In the genomic region with DNA sequence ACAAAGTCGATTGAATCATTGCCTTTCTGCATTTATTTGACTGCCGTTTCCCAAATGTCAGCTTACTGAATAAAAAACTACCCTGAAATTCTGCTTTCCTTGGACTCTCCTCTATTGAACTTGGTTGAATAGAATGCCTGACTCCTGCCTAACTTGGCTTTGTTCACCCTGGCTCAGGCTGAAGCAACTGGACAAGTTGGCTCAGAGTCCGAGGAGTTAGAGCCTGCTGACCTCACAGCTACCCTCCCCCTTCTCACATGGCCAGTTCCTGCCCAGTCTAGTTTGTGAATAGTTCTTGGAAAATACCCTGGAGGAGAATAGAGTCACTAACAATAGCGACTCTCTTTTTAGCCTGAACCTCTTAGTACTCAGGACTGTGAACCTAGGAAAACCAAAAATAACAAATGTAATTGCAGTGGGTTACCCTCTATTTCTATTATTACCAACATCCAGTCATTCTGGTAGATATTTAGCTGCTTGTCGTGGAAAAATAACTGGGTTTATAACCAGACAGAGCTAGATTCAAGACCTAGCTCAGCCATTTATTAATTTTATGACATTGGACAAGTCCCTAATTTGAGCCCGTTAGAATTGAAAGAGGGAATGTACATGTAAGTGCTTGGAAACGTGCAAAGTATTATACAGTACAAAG, we compare ENCODE assay signal across 1 cellular context.
TF ChIP-seq lines count a peak whose summit lies in the region.

No MANE protein-coding gene starts in this region.

TF ChIP-seq in K562, 482 proteins besides CTCF, POLR2A, EP300 and RAD21 (continued from another document and continues in another):
- TF ChIP-seq, protein P1, sequence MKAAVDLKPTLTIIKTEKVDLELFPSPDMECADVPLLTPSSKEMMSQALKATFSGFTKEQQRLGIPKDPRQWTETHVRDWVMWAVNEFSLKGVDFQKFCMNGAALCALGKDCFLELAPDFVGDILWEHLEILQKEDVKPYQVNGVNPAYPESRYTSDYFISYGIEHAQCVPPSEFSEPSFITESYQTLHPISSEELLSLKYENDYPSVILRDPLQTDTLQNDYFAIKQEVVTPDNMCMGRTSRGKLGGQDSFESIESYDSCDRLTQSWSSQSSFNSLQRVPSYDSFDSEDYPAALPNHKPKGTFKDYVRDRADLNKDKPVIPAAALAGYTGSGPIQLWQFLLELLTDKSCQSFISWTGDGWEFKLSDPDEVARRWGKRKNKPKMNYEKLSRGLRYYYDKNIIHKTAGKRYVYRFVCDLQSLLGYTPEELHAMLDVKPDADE (conservative IDR thresholded peaks at IDR 0.05; ENCODE audit: control insufficient read depth, low read depth, low read length): no peak
- TF ChIP-seq, protein P2, sequence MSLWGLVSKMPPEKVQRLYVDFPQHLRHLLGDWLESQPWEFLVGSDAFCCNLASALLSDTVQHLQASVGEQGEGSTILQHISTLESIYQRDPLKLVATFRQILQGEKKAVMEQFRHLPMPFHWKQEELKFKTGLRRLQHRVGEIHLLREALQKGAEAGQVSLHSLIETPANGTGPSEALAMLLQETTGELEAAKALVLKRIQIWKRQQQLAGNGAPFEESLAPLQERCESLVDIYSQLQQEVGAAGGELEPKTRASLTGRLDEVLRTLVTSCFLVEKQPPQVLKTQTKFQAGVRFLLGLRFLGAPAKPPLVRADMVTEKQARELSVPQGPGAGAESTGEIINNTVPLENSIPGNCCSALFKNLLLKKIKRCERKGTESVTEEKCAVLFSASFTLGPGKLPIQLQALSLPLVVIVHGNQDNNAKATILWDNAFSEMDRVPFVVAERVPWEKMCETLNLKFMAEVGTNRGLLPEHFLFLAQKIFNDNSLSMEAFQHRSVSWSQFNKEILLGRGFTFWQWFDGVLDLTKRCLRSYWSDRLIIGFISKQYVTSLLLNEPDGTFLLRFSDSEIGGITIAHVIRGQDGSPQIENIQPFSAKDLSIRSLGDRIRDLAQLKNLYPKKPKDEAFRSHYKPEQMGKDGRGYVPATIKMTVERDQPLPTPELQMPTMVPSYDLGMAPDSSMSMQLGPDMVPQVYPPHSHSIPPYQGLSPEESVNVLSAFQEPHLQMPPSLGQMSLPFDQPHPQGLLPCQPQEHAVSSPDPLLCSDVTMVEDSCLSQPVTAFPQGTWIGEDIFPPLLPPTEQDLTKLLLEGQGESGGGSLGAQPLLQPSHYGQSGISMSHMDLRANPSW (CRISPR knock-in tag; IDR thresholded peaks at IDR 0.05): no peak
- TF ChIP-seq, protein P3, sequence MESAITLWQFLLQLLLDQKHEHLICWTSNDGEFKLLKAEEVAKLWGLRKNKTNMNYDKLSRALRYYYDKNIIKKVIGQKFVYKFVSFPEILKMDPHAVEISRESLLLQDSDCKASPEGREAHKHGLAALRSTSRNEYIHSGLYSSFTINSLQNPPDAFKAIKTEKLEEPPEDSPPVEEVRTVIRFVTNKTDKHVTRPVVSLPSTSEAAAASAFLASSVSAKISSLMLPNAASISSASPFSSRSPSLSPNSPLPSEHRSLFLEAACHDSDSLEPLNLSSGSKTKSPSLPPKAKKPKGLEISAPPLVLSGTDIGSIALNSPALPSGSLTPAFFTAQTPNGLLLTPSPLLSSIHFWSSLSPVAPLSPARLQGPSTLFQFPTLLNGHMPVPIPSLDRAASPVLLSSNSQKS (CRISPR knock-in tag; IDR thresholded peaks at IDR 0.05): no peak
- no peak for TF ChIP-seq NCOR1 (IDR thresholded peaks at IDR 0.05)
- TF ChIP-seq, protein P4, sequence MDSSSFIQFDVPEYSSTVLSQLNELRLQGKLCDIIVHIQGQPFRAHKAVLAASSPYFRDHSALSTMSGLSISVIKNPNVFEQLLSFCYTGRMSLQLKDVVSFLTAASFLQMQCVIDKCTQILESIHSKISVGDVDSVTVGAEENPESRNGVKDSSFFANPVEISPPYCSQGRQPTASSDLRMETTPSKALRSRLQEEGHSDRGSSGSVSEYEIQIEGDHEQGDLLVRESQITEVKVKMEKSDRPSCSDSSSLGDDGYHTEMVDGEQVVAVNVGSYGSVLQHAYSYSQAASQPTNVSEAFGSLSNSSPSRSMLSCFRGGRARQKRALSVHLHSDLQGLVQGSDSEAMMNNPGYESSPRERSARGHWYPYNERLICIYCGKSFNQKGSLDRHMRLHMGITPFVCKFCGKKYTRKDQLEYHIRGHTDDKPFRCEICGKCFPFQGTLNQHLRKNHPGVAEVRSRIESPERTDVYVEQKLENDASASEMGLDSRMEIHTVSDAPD (CRISPR knock-in tag; IDR thresholded peaks at IDR 0.05): no peak
- TF ChIP-seq, protein P5, sequence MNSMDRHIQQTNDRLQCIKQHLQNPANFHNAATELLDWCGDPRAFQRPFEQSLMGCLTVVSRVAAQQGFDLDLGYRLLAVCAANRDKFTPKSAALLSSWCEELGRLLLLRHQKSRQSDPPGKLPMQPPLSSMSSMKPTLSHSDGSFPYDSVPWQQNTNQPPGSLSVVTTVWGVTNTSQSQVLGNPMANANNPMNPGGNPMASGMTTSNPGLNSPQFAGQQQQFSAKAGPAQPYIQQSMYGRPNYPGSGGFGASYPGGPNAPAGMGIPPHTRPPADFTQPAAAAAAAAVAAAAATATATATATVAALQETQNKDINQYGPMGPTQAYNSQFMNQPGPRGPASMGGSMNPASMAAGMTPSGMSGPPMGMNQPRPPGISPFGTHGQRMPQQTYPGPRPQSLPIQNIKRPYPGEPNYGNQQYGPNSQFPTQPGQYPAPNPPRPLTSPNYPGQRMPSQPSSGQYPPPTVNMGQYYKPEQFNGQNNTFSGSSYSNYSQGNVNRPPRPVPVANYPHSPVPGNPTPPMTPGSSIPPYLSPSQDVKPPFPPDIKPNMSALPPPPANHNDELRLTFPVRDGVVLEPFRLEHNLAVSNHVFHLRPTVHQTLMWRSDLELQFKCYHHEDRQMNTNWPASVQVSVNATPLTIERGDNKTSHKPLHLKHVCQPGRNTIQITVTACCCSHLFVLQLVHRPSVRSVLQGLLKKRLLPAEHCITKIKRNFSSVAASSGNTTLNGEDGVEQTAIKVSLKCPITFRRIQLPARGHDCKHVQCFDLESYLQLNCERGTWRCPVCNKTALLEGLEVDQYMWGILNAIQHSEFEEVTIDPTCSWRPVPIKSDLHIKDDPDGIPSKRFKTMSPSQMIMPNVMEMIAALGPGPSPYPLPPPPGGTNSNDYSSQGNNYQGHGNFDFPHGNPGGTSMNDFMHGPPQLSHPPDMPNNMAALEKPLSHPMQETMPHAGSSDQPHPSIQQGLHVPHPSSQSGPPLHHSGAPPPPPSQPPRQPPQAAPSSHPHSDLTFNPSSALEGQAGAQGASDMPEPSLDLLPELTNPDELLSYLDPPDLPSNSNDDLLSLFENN (IDR thresholded peaks at IDR 0.05; ENCODE audit: low read depth in 2 of 2, low read length in 2 of 2): no peak
- TF ChIP-seq, protein P6, sequence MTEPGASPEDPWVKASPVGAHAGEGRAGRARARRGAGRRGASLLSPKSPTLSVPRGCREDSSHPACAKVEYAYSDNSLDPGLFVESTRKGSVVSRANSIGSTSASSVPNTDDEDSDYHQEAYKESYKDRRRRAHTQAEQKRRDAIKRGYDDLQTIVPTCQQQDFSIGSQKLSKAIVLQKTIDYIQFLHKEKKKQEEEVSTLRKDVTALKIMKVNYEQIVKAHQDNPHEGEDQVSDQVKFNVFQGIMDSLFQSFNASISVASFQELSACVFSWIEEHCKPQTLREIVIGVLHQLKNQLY (CRISPR knock-in tag; conservative IDR thresholded peaks at IDR 0.05): no peak
- TF ChIP-seq ZBTB1 (CRISPR knock-in tag; IDR thresholded peaks at IDR 0.05; ENCODE audit: borderline replicate concordance, low read depth): no peak
- no peak for TF ChIP-seq BRCA1 (IDR thresholded peaks at IDR 0.05)
- TF ChIP-seq BRCA1 (CRISPR knock-in tag; IDR thresholded peaks at IDR 0.05): no peak
- peak; percentile 17; the same call in 1 of the 2 replicates for TF ChIP-seq SMARCA4 (IDR thresholded peaks at IDR 0.05)
- TF ChIP-seq NR4A1 (CRISPR knock-in tag; IDR thresholded peaks at IDR 0.05): no peak
- 0 out of 2 replicates have a peak, but pooled peaks have one; percentile 38 for TF ChIP-seq NR4A1 (tag; IDR thresholded peaks at IDR 0.05)
- no peak for TF ChIP-seq PHTF2 (CRISPR knock-in tag; IDR thresholded peaks at IDR 0.05)
- TF ChIP-seq PML (IDR thresholded peaks at IDR 0.05; ENCODE audit: low read length): no peak; the same call in 1 of the 2 replicates
- TF ChIP-seq ZNF324 (CRISPR knock-in tag; IDR thresholded peaks at IDR 0.05): no peak
- TF ChIP-seq MED1 (CRISPR knock-in tag; IDR thresholded peaks at IDR 0.05; ENCODE audit: borderline replicate concordance): no peak
- no peak for TF ChIP-seq ZNF140 (CRISPR knock-in tag; IDR thresholded peaks at IDR 0.05)
- TF ChIP-seq ZSCAN32 (CRISPR knock-in tag; IDR thresholded peaks at IDR 0.05): no peak
- TF ChIP-seq MBD2 (IDR thresholded peaks at IDR 0.05; ENCODE audit: borderline replicate concordance, low read depth): no peak
- TF ChIP-seq SMARCE1 (IDR thresholded peaks at IDR 0.05): no peak
- 0 out of 2 replicates have a peak, but pooled peaks have one; percentile 32 for TF ChIP-seq NFRKB (IDR thresholded peaks at IDR 0.05; ENCODE audit: low read depth)
- TF ChIP-seq SMAD2 (IDR thresholded peaks at IDR 0.05; ENCODE audit: low read depth, low read length): no peak
- TF ChIP-seq FIP1L1 (IDR thresholded peaks at IDR 0.05; ENCODE audit: low read depth, low read length, poor library complexity, severe bottlenecking): no peak
- TF ChIP-seq TARDBP (IDR thresholded peaks at IDR 0.05): no peak
- no peak for TF ChIP-seq XRCC5 (IDR thresholded peaks at IDR 0.05; ENCODE audit: low read depth, low read length)
- TF ChIP-seq, protein P7, sequence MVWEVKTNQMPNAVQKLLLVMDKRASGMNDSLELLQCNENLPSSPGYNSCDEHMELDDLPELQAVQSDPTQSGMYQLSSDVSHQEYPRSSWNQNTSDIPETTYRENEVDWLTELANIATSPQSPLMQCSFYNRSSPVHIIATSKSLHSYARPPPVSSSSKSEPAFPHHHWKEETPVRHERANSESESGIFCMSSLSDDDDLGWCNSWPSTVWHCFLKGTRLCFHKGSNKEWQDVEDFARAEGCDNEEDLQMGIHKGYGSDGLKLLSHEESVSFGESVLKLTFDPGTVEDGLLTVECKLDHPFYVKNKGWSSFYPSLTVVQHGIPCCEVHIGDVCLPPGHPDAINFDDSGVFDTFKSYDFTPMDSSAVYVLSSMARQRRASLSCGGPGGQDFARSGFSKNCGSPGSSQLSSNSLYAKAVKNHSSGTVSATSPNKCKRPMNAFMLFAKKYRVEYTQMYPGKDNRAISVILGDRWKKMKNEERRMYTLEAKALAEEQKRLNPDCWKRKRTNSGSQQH (CRISPR knock-in tag; IDR thresholded peaks at IDR 0.05): no peak
- TF ChIP-seq, protein P8, sequence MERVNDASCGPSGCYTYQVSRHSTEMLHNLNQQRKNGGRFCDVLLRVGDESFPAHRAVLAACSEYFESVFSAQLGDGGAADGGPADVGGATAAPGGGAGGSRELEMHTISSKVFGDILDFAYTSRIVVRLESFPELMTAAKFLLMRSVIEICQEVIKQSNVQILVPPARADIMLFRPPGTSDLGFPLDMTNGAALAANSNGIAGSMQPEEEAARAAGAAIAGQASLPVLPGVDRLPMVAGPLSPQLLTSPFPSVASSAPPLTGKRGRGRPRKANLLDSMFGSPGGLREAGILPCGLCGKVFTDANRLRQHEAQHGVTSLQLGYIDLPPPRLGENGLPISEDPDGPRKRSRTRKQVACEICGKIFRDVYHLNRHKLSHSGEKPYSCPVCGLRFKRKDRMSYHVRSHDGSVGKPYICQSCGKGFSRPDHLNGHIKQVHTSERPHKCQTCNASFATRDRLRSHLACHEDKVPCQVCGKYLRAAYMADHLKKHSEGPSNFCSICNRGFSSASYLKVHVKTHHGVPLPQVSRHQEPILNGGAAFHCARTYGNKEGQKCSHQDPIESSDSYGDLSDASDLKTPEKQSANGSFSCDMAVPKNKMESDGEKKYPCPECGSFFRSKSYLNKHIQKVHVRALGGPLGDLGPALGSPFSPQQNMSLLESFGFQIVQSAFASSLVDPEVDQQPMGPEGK (CRISPR knock-in tag; IDR thresholded peaks at IDR 0.05; ENCODE audit: borderline replicate concordance): no peak
- peak; percentile 59; the same call in 1 of the 2 replicates for TF ChIP-seq SOX6 (IDR thresholded peaks at IDR 0.05)
- no peak for TF ChIP-seq PTTG1 (tag; IDR thresholded peaks at IDR 0.05; ENCODE audit: low read depth)
- TF ChIP-seq RBM15 (IDR thresholded peaks at IDR 0.05; ENCODE audit: insufficient read depth, low read length): no peak
- no peak for TF ChIP-seq NR2C2 (CRISPR knock-in tag; IDR thresholded peaks at IDR 0.05)
- peak; percentile 80 for TF ChIP-seq NR2C2 (tag; IDR thresholded peaks at IDR 0.05)
- peak; percentile 96 for TF ChIP-seq DMBX1 (CRISPR knock-in tag; IDR thresholded peaks at IDR 0.05; ENCODE audit: borderline replicate concordance)
- TF ChIP-seq JUN (IDR thresholded peaks at IDR 0.05; ENCODE audit: borderline replicate concordance, low read depth, low read length): peak; percentile 56; the same call in 1 of the 2 replicates
- TF ChIP-seq JUN (CRISPR knock-in tag; IDR thresholded peaks at IDR 0.05; ENCODE audit: borderline replicate concordance): no peak
- no peak for TF ChIP-seq NCOA1 (IDR thresholded peaks at IDR 0.05; ENCODE audit: low read depth)
- TF ChIP-seq TCF7 (IDR thresholded peaks at IDR 0.05; ENCODE audit: borderline replicate concordance): no peak
- TF ChIP-seq, protein P9, sequence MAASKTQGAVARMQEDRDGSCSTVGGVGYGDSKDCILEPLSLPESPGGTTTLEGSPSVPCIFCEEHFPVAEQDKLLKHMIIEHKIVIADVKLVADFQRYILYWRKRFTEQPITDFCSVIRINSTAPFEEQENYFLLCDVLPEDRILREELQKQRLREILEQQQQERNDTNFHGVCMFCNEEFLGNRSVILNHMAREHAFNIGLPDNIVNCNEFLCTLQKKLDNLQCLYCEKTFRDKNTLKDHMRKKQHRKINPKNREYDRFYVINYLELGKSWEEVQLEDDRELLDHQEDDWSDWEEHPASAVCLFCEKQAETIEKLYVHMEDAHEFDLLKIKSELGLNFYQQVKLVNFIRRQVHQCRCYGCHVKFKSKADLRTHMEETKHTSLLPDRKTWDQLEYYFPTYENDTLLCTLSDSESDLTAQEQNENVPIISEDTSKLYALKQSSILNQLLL (CRISPR knock-in tag; IDR thresholded peaks at IDR 0.05; ENCODE audit: borderline replicate concordance): no peak
- peak; percentile 53; the same call in 1 of the 2 replicates for TF ChIP-seq EHMT2 (IDR thresholded peaks at IDR 0.05)
- no peak for TF ChIP-seq MCM3 (IDR thresholded peaks at IDR 0.05)
- peak; percentile 62; the same call in 1 of the 2 replicates for TF ChIP-seq JUND (IDR thresholded peaks at IDR 0.05; ENCODE audit: borderline replicate concordance, low read depth, low read length)
- TF ChIP-seq JUND (tag; IDR thresholded peaks at IDR 0.05; ENCODE audit: borderline replicate concordance, low read depth, low read length): peak; percentile 43; the same call in 1 of the 3 replicates
- no peak for TF ChIP-seq NFYB (IDR thresholded peaks at IDR 0.05; ENCODE audit: extremely low read depth, insufficient read length)
- no peak for TF ChIP-seq ATF1 (CRISPR knock-in tag; IDR thresholded peaks at IDR 0.05)
- peak; percentile 42; the same call in 1 of the 2 replicates for TF ChIP-seq ATF1 (tag; IDR thresholded peaks at IDR 0.05)
- no peak for TF ChIP-seq RBM34 (IDR thresholded peaks at IDR 0.05; ENCODE audit: borderline replicate concordance, insufficient read depth, low read length)
- TF ChIP-seq PCBP2 (IDR thresholded peaks at IDR 0.05; ENCODE audit: low read depth, low read length, poor library complexity, severe bottlenecking): no peak
- TF ChIP-seq, protein P10, sequence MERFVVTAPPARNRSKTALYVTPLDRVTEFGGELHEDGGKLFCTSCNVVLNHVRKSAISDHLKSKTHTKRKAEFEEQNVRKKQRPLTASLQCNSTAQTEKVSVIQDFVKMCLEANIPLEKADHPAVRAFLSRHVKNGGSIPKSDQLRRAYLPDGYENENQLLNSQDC (CRISPR knock-in tag; IDR thresholded peaks at IDR 0.05): no peak
- TF ChIP-seq ZEB2 (IDR thresholded peaks at IDR 0.05): no peak
- 0 out of 2 replicates have a peak, but pooled peaks have one; percentile 30 for TF ChIP-seq ETV1 (tag; conservative IDR thresholded peaks at IDR 0.05; ENCODE audit: low read depth)
